ENCODE assay signal across 1 cellular context in the genomic region with DNA sequence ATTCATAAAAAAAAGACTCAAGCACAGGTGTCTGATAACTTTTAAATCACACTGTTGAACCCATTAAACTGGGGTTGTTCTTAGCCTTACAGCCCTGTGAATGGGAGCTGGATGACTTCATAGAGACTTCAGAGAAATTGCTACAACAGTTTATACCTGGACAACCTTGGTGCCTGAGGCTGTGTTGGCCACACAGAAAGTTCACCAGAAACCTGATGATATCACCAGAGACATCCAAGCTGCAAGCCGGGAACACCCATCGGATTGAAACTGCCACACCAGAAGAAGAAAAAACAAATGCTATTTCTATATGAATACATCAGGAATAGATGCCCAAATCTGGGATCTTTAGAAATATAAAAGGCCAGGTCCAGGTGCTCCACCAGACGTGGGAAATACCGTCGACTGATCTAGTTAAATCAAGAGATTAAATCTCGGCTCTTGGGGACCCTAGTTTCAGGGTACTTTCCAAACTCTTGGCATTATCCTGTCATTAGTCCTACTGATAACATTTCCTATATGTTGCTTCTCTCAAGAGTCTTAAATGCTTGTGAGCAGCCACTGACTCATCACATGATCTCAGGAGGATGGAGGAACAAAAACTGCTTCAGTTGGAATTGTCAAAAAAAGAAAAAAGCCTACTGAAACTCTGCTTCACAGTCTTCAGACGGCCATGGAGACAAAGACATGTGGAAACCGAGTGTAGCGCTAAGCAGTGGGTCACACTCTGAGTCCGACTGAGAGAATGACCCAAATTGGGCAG.
TF ChIP-seq lines count a peak whose summit lies in the region.

No MANE protein-coding gene starts in this region.

TF ChIP-seq in K562, 482 proteins besides CTCF, POLR2A, EP300 and RAD21:
- TF ChIP-seq, protein P1, sequence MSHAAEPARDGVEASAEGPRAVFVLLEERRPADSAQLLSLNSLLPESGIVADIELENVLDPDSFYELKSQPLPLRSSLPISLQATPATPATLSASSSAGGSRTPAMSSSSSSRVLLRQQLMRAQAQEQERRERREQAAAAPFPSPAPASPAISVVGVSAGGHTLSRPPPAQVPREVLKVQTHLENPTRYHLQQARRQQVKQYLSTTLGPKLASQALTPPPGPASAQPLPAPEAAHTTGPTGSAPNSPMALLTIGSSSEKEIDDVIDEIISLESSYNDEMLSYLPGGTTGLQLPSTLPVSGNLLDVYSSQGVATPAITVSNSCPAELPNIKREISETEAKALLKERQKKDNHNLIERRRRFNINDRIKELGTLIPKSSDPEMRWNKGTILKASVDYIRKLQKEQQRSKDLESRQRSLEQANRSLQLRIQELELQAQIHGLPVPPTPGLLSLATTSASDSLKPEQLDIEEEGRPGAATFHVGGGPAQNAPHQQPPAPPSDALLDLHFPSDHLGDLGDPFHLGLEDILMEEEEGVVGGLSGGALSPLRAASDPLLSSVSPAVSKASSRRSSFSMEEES (CRISPR knock-in tag; IDR thresholded peaks at IDR 0.05) = 0 out of 2 replicates have a peak, but pooled peaks have one; percentile 5
- TF ChIP-seq ZNF696 (CRISPR knock-in tag; conservative IDR thresholded peaks at IDR 0.05) (no peak), RNF2 (IDR thresholded peaks at IDR 0.05) (no peak), ZNF77 (CRISPR knock-in tag; IDR thresholded peaks at IDR 0.05) (no peak)
